Comparison of ENCODE assay signal across 1 cellular context in the genomic region with DNA sequence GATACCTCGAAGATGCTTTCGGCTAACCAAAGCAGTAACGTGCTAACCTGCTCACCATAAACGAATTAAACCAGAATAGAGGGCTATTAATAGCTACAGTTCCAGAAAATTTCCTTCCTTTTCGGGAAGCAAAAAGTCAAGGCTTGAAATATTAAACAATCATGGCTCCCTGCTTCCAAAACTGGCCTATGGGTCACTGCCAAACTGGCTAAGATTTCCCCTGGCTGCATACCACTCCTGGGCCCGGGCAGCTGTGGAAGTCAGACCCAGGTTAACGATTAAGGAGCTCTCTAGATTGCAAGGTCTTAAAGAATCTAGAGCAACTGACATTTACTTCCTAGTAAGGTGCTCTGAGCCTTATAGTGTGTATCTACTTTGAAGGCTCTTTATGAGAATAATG.
TF ChIP-seq lines count a peak whose summit lies in the region.

No MANE protein-coding gene starts in this region.

TF ChIP-seq in IMR-90, 13 proteins besides CTCF, POLR2A, EP300 and RAD21 (continued from another document):
- TF ChIP-seq, protein P1, sequence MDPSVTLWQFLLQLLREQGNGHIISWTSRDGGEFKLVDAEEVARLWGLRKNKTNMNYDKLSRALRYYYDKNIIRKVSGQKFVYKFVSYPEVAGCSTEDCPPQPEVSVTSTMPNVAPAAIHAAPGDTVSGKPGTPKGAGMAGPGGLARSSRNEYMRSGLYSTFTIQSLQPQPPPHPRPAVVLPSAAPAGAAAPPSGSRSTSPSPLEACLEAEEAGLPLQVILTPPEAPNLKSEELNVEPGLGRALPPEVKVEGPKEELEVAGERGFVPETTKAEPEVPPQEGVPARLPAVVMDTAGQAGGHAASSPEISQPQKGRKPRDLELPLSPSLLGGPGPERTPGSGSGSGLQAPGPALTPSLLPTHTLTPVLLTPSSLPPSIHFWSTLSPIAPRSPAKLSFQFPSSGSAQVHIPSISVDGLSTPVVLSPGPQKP (IDR thresholded peaks at IDR 0.05; ENCODE audit: borderline replicate concordance, low read depth, low read length): no peak
- TF ChIP-seq RCOR1 (IDR thresholded peaks at IDR 0.05; ENCODE audit: insufficient replicate concordance, low read length): no peak
- TF ChIP-seq MAFK (IDR thresholded peaks at IDR 0.05; ENCODE audit: low read depth, low read length): no peak
- no peak for TF ChIP-seq BHLHE40 (IDR thresholded peaks at IDR 0.05; ENCODE audit: low read depth, low read length)
- TF ChIP-seq RFX5 (IDR thresholded peaks at IDR 0.05; ENCODE audit: low read depth, low read length): no peak
- no peak for TF ChIP-seq MAZ (IDR thresholded peaks at IDR 0.05; ENCODE audit: borderline replicate concordance, low read depth, low read length)
- no peak for TF ChIP-seq NFE2L2 (IDR thresholded peaks at IDR 0.05; ENCODE audit: low read depth, low read length)
- no peak for TF ChIP-seq CHD1 (IDR thresholded peaks at IDR 0.05; ENCODE audit: low read depth, low read length)
- no peak for TF ChIP-seq SMC3 (IDR thresholded peaks at IDR 0.05; ENCODE audit: low read depth, low read length)
- TF ChIP-seq, protein P2, sequence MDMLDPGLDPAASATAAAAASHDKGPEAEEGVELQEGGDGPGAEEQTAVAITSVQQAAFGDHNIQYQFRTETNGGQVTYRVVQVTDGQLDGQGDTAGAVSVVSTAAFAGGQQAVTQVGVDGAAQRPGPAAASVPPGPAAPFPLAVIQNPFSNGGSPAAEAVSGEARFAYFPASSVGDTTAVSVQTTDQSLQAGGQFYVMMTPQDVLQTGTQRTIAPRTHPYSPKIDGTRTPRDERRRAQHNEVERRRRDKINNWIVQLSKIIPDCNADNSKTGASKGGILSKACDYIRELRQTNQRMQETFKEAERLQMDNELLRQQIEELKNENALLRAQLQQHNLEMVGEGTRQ (IDR thresholded peaks at IDR 0.05; ENCODE audit: low read depth, low read length): no peak
TF ChIP-seq in IMR-90: peak in this region for 0.
